Comparison of ENCODE assay signal across 14 cellular contexts in genomic region chr6:18053071-18053475, GRCh38.
DNase-seq lines count a peak whose midpoint lies in the region; TF ChIP-seq lines count a peak whose summit lies in the region.
"Had no signal": no experiment of that assay in that cellular context is flagged by ENCODE, and none has a peak within 500 bp of the region (broad histone marks: within the 10 kb centered on the region; RNA-seq: fewer than 3 reads in every experiment).

No MANE protein-coding gene starts in this region.

- H3K27me3 ChIP-seq in suprapubic skin, result no peaks in the 10 kb centered on the region

- peak; percentile 36 for DNase-seq in H4 (ENCODE audit: low spot score)
- DNase-seq in foreskin fibroblast, result peak; percentile 25 to 70
- no peak for DNase-seq in suprapubic skin (ENCODE audit: low spot score in 2 of 2)
- DNase-seq in putamen (ENCODE audit: low spot score), result no peak
- no peak for DNase-seq in DMS153 (lab: John Stamatoyannopoulos, UW)
- DNase-seq in activated CD4-positive, alpha-beta T cell treated with anti-CD3 and anti-CD28 coated beads, Interleukin-2, amount 50 U/mL, for 1 hour, result no peak
- no peak for DNase-seq in GM10266 (ENCODE audit: extremely low spot score)
- DNase-seq: activated CD4-positive, CD25-positive, alpha-beta regulatory T cell; activated T-cell treated with anti-CD3 and anti-CD28 coated beads, Interleukin-2, amount 50 U/mL, for 1 hour; amniotic stem cell; cortex of kidney; left cardiac atrium; NCI-H1694 treated with DMSO at 0.1 percent for 48 hours had no signal

- 42% methylated on average over 7 of the region's 7 CpGs for WGBS in suprapubic skin

- H3K27ac ChIP-seq in suprapubic skin, result peak overlapping the region; percentile 46

- H3K9me3 ChIP-seq in suprapubic skin, result no peaks in the 10 kb centered on the region

- peaks cover 24% of the 10 kb centered on the region for H3K4me1 ChIP-seq in suprapubic skin

- TF ChIP-seq POLR2A in suprapubic skin (IDR thresholded peaks at IDR 0.05), result no peak

- H3K36me3 ChIP-seq in suprapubic skin, result no peaks in the 10 kb centered on the region

- TF ChIP-seq EP300 in suprapubic skin (IDR thresholded peaks at IDR 0.05), result no peak

- TF ChIP-seq CTCF in WI38 (IDR thresholded peaks at IDR 0.05; ENCODE audit: low read depth, low read length) (no peak), foreskin fibroblast (IDR thresholded peaks at IDR 0.05; ENCODE audit: low read depth, low read length) (no peak), suprapubic skin (IDR thresholded peaks at IDR 0.05) (no peak), GM10266 (IDR thresholded peaks at IDR 0.05; ENCODE audit: control insufficient read depth, insufficient read depth, low read depth, missing control alignments) (no peak)

- H3K4me3 ChIP-seq in WI38 (ENCODE audit: low read depth, low read length) (0 out of 2 replicates have a peak overlapping the region, but pooled peaks have one; percentile 20), foreskin fibroblast (ENCODE audit: low read depth in 1 of 2, low read length in 2 of 2) (no peak overlapping the region), suprapubic skin (peak overlapping the region; percentile 21)

Comparison
In these comparisons a context has a peak if more than half of its experiments do, and no peak if none do; other contexts are left out.
1. DNase-seq: peak in H4 (single experiment) and foreskin fibroblast (2 of 2); none in suprapubic skin (0 of 2), putamen (single experiment), DMS153 (single experiment), activated CD4-positive, alpha-beta T cell treated with anti-CD3 and anti-CD28 coated beads, Interleukin-2, amount 50 U/mL, for 1 hour (single experiment) and GM10266 (single experiment).
2. H3K4me3 ChIP-seq: peak in WI38 (single experiment) and suprapubic skin (single experiment); none in foreskin fibroblast (0 of 2).